12 cellular contexts compared by ENCODE assay signal in the genomic region with DNA sequence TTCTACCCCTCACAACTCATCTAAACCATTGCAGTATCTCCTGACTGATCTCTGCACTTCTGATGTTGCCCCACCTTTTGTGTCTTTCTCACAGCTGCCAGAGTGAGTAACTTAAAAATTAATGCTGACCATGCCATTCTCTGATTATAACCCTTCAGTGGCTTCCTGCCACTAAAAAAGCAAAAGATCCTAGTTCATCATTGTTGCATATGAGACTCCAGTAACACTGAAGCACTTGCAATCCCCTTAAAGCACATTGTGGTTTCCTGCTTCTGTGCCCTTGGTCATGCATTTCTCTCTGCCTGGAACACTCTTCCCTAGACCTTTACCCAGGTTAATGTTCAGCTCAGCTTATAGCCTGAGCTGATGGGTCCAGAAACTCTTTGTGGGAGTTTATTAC.
DNase-seq lines count a peak whose midpoint lies in the region; ATAC-seq and TF ChIP-seq lines count a peak whose summit lies in the region.
"Had no signal": no experiment of that assay in that cellular context is flagged by ENCODE, and none has a peak within 500 bp of the region (broad histone marks: within the 10 kb centered on the region; RNA-seq: fewer than 3 reads in every experiment).

No MANE protein-coding gene starts in this region.

- CTCF ChIA-PET in IMR-90 (lab: Yijun Ruan, JAX) (interaction anchor here (0.6 kb wide), 1 partner anchor 246 kb away, joined by 10 read pairs; no protein-coding TSS in a partner anchor), WTC11 (lab: Charles Lee) (no interaction called here)

- H2BK5ac ChIP-seq in IMR-90 (ENCODE audit: low read depth, low read length, poor library complexity, severe bottlenecking) = no peak overlapping the region

- TF ChIP-seq RAD21 in IMR-90 (IDR thresholded peaks at IDR 0.05; ENCODE audit: low read length) = no peak

- no peak overlapping the region for H3K56ac ChIP-seq in IMR-90 (ENCODE audit: extremely low read depth, insufficient read depth, low read length)

- H3K27ac ChIP-seq in IMR-90 (ENCODE audit: insufficient read depth, low read length) = no peak overlapping the region
- H3K27ac ChIP-seq: adrenal gland, thoracic aorta had no signal

- dilution Hi-C loops in IMR-90 (cut with HindIII; ENCODE audit: low sequenced_read_pairs, unreplicated experiment) = no loop called here

- in situ Hi-C loops in IMR-90 (cut with MboI; ENCODE audit: low sequenced_read_pairs) = no loop called here

- H4K8ac ChIP-seq in IMR-90 (ENCODE audit: low read depth in 2 of 2, low read length in 2 of 2) = no peak overlapping the region

- H2AFZ ChIP-seq in IMR-90 (replicated peaks; ENCODE audit: low read length, poor library complexity) = no peak overlapping the region

- no peaks in the 10 kb centered on the region for H3K27me3 Mint-ChIP-seq in effector memory CD8-positive, alpha-beta T cell
- no peaks in the 10 kb centered on the region for H3K27me3 Mint-ChIP-seq in natural killer cell treated with Interleukin-12 subunit alpha and Interleukin-12 subunit beta and Interleukin-15 and Interleukin-18, amount 100 ng/mL, for 72 hours
- H3K27me3 Mint-ChIP-seq in WTC11 (ENCODE audit: low read depth) (no peaks in the 10 kb centered on the region), osteocyte (ENCODE audit: unreplicated experiment) (no peaks in the 10 kb centered on the region)
- H3K27me3 Mint-ChIP-seq: CD4-positive, alpha-beta memory T cell had no signal

- no peak overlapping the region for H2AK5ac ChIP-seq in IMR-90 (ENCODE audit: low read depth, low read length)

- no peak overlapping the region for H3K23ac ChIP-seq in IMR-90 (ENCODE audit: low read depth, low read length)

- intact Hi-C loops in IMR-90 (cut with micrococcal nuclease) = no loop called here

- H2BK20ac ChIP-seq in IMR-90 (ENCODE audit: low read depth, low read length) = no peak overlapping the region

- no peak overlapping the region for H2AK9ac ChIP-seq in IMR-90 (replicated peaks; ENCODE audit: low read depth, low read length, poor library complexity)

- peaks cover 12% of the 10 kb centered on the region for H3K36me3 ChIP-seq in IMR-90 (ENCODE audit: control insufficient read depth, insufficient read depth, low read length)

- H3K18ac ChIP-seq in IMR-90 (ENCODE audit: low read depth, low read length) = no peak overlapping the region

- no peak overlapping the region for H2BK120ac ChIP-seq in IMR-90 (ENCODE audit: low read depth, low read length)

- POLR2A ChIA-PET in IMR-90 (lab: Charles Lee; ENCODE audit: unreplicated experiment) = no interaction called here
- POLR2A ChIA-PET in WTC11 (lab: Charles Lee) = no interaction called here

- H3K4me3 Mint-ChIP-seq in effector memory CD8-positive, alpha-beta T cell = no peak overlapping the region
- H3K4me3 Mint-ChIP-seq in natural killer cell treated with Interleukin-12 subunit alpha and Interleukin-12 subunit beta and Interleukin-15 and Interleukin-18, amount 100 ng/mL, for 72 hours = no peak overlapping the region
- H3K4me3 Mint-ChIP-seq in WTC11 (no peak overlapping the region), osteocyte (ENCODE audit: unreplicated experiment) (no peak overlapping the region)
- H3K4me3 Mint-ChIP-seq: CD4-positive, alpha-beta memory T cell had no signal

- H3K9ac ChIP-seq in IMR-90 (ENCODE audit: low read depth, low read length) = no peak overlapping the region

- no peaks in the 10 kb centered on the region for H3K27me3 ChIP-seq in IMR-90 (ENCODE audit: control insufficient read depth, insufficient read depth, low read length)
- H3K27me3 ChIP-seq: adrenal gland had no signal

- no peak overlapping the region for H4K91ac ChIP-seq in IMR-90 (ENCODE audit: insufficient read depth, low read depth, low read length)

- DNase-seq in IMR-90 (no peak), kidney glomerular epithelial cell (lab: John Stamatoyannopoulos, UW) (peak; percentile 68), WTC11 (ENCODE audit: low spot score) (no peak), osteocyte (ENCODE audit: extremely low spot score, unreplicated experiment) (no peak)
- DNase-seq in effector memory CD8-positive, alpha-beta T cell = no peak
- DNase-seq in natural killer cell treated with Interleukin-12 subunit alpha and Interleukin-12 subunit beta and Interleukin-15 and Interleukin-18, amount 100 ng/mL, for 72 hours (ENCODE audit: low spot score) = no peak
- DNase-seq: adrenal gland; CD4-positive, alpha-beta memory T cell; T-helper 2 cell had no signal

- ATAC-seq in GM18517 (IDR thresholded peaks at IDR 0.05; ENCODE audit: unreplicated experiment) (peak; percentile 56), GM21825 (IDR thresholded peaks at IDR 0.05; ENCODE audit: unreplicated experiment) (peak; percentile 74), IMR-90 (ENCODE audit: low read depth) (no peak), WTC11 (no peak)
- ATAC-seq in effector memory CD8-positive, alpha-beta T cell (replicated peaks) = no peak
- no peak for ATAC-seq in natural killer cell treated with Interleukin-12 subunit alpha and Interleukin-12 subunit beta and Interleukin-15 and Interleukin-18, amount 100 ng/mL, for 72 hours

- no peak overlapping the region for H3K4me3 ChIP-seq in IMR-90 (ENCODE audit: insufficient read depth, low read depth, low read length)
- H3K4me3 ChIP-seq: adrenal gland, thoracic aorta had no signal

- no peak overlapping the region for H3K14ac ChIP-seq in IMR-90 (replicated peaks; ENCODE audit: low read depth, low read length)

- no peaks in the 10 kb centered on the region for H3K4me1 Mint-ChIP-seq in effector memory CD8-positive, alpha-beta T cell (ENCODE audit: low read depth in 2 of 2)
- no peaks in the 10 kb centered on the region for H3K4me1 Mint-ChIP-seq in natural killer cell treated with Interleukin-12 subunit alpha and Interleukin-12 subunit beta and Interleukin-15 and Interleukin-18, amount 100 ng/mL, for 72 hours (ENCODE audit: low read depth in 2 of 2)
- no peaks in the 10 kb centered on the region for H3K4me1 Mint-ChIP-seq in WTC11
- no peaks in the 10 kb centered on the region for H3K4me1 Mint-ChIP-seq in osteocyte (ENCODE audit: unreplicated experiment)

- no peaks in the 10 kb centered on the region for H3K9me3 Mint-ChIP-seq in effector memory CD8-positive, alpha-beta T cell
- no peaks in the 10 kb centered on the region for H3K9me3 Mint-ChIP-seq in natural killer cell treated with Interleukin-12 subunit alpha and Interleukin-12 subunit beta and Interleukin-15 and Interleukin-18, amount 100 ng/mL, for 72 hours
- H3K9me3 Mint-ChIP-seq in WTC11 (no peaks in the 10 kb centered on the region), osteocyte (ENCODE audit: unreplicated experiment) (no peaks in the 10 kb centered on the region)
- H3K9me3 Mint-ChIP-seq: CD4-positive, alpha-beta memory T cell had no signal

- no peak overlapping the region for H4K5ac ChIP-seq in IMR-90 (ENCODE audit: low read depth, low read length)

- no peaks in the 10 kb centered on the region for H3K9me3 ChIP-seq in IMR-90 (ENCODE audit: control insufficient read depth, insufficient read depth, low read length)
- H3K9me3 ChIP-seq: adrenal gland, thoracic aorta had no signal

- no peak overlapping the region for H3K27ac Mint-ChIP-seq in effector memory CD8-positive, alpha-beta T cell
- H3K27ac Mint-ChIP-seq in natural killer cell treated with Interleukin-12 subunit alpha and Interleukin-12 subunit beta and Interleukin-15 and Interleukin-18, amount 100 ng/mL, for 72 hours = no peak overlapping the region
- H3K27ac Mint-ChIP-seq in WTC11 (no peak overlapping the region), osteocyte (ENCODE audit: unreplicated experiment) (no peak overlapping the region)
- H3K27ac Mint-ChIP-seq: CD4-positive, alpha-beta memory T cell had no signal

- H2BK15ac ChIP-seq in IMR-90 (ENCODE audit: low read depth, low read length) = no peak overlapping the region

- no peaks in the 10 kb centered on the region for H4K20me1 ChIP-seq in IMR-90 (ENCODE audit: insufficient read depth, low read length)

- no peak for TF ChIP-seq POLR2A in IMR-90 (IDR thresholded peaks at IDR 0.05; ENCODE audit: low read depth, low read length)

- peaks cover 3% of the 10 kb centered on the region; the same call in 1 of the 2 replicates for H3K9me1 ChIP-seq in IMR-90 (ENCODE audit: insufficient read depth, low read length)

- BruUV-seq in IMR-90 (replicated peaks; lab: Mats Ljungman, UMichigan) = no TSS peak

- no peaks in the 10 kb centered on the region for H3K4me1 ChIP-seq in IMR-90 (ENCODE audit: control insufficient read depth, insufficient read depth, low read length)
- H3K4me1 ChIP-seq: adrenal gland had no signal

- peaks cover 18% of the 10 kb centered on the region for H3K36me3 Mint-ChIP-seq in effector memory CD8-positive, alpha-beta T cell (ENCODE audit: insufficient read depth)
- peaks cover 7% of the 10 kb centered on the region for H3K36me3 Mint-ChIP-seq in natural killer cell treated with Interleukin-12 subunit alpha and Interleukin-12 subunit beta and Interleukin-15 and Interleukin-18, amount 100 ng/mL, for 72 hours
- peaks cover 5% of the 10 kb centered on the region for H3K36me3 Mint-ChIP-seq in WTC11
- H3K36me3 Mint-ChIP-seq in osteocyte (ENCODE audit: unreplicated experiment) = peaks cover 39% of the 10 kb centered on the region

- TF ChIP-seq CTCF in IMR-90 (conservative IDR thresholded peaks at IDR 0.05; ENCODE audit: low read depth, low read length) (no peak), WTC11 (IDR thresholded peaks at IDR 0.05) (no peak), osteocyte (IDR thresholded peaks at IDR 0.05) (no peak)

- H3K79me1 ChIP-seq in IMR-90 (ENCODE audit: low read depth in 1 of 2, low read length in 2 of 2) = no peaks in the 10 kb centered on the region

- H3K4me2 ChIP-seq in IMR-90 (ENCODE audit: low read depth, low read length) = no peak overlapping the region

- H3K4ac ChIP-seq in IMR-90 (ENCODE audit: low read depth, low read length) = no peak overlapping the region

TF ChIP-seq in IMR-90, 13 proteins besides CTCF, POLR2A, EP300 and RAD21:
- TF ChIP-seq SMC3 (IDR thresholded peaks at IDR 0.05; ENCODE audit: low read depth, low read length) = no peak
- TF ChIP-seq MAFK (IDR thresholded peaks at IDR 0.05; ENCODE audit: low read depth, low read length) = peak; percentile 75

TF ChIP-seq in WTC11, 78 proteins besides CTCF, POLR2A, EP300 and RAD21 (continues in another document):
- TF ChIP-seq, protein P1, sequence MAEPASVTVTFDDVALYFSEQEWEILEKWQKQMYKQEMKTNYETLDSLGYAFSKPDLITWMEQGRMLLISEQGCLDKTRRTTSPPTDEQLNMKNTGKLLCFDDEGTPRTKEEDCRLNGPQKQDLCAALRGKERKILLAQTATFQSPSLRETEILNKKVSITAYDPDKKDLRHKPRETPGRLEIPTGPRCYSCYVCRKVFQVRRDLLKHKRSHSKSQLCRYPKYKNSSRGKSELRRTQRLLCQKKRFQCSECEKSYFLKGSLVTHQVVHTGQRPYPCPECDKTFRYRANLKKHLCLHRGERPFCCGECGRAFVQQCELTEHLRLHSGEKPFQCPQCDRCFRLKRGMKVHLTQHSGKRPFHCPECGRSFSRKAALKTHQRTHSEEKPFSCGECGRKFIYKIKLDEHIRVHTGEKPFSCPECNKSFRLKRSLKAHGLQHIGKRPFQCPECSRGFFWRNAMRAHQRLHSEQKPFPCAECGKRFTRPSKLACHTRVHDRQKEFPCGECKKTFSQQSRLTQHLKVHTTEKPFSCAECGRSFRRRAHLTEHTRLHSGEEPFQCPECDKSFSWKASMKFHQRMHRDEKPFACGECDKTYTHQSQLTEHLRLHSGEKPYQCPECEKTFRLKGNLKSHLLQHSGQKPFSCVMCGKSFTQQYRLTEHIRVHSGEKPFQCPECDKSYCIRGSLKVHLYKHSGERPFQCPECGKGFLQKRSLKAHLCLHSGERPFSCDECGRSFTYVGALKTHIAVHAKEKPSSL (CRISPR knock-in tag; conservative IDR thresholded peaks at IDR 0.05) = no peak

Comparison
In these comparisons a context has a peak if more than half of its experiments do, and no peak if none do; other contexts are left out.
1. ATAC-seq: peak in GM18517 (single experiment) and GM21825 (single experiment); none in IMR-90 (single experiment), effector memory CD8-positive, alpha-beta T cell (single experiment), natural killer cell treated with Interleukin-12 subunit alpha and Interleukin-12 subunit beta and Interleukin-15 and Interleukin-18, amount 100 ng/mL, for 72 hours (0 of 2) and WTC11 (single experiment).